9 cellular contexts compared by ENCODE assay signal in genomic region chr4:40719008-40719623, GRCh38. TPM values are rescaled to one million over a fixed set of nuclear protein-coding genes. Genes with fewer than 3 reads are reported as not detected.
DNase-seq lines count a peak whose midpoint lies in the region; TF ChIP-seq lines count a peak whose summit lies in the region.
"Had no signal": no experiment of that assay in that cellular context is flagged by ENCODE, and none has a peak within 500 bp of the region (broad histone marks: within the 10 kb centered on the region; RNA-seq: fewer than 3 reads in every experiment).

No MANE protein-coding gene starts in this region.

- H2AFZ ChIP-seq in MM.1S (ENCODE audit: low read length) (peak overlapping the region; percentile 57), hepatocyte (no peak overlapping the region)

- WGBS in hepatocyte (ENCODE audit: low lambda C conversion rate, missing lambda C conversion rate): 38% methylated on average over 5 of the region's 5 CpGs

- H3K4me2 ChIP-seq in MM.1S (ENCODE audit: low read depth, low read length) (peak overlapping the region; percentile 29; the same call in 1 of the 2 replicates), hepatocyte (no peak overlapping the region)

- H3K79me2 ChIP-seq in MM.1S (ENCODE audit: low read length) (no peaks in the 10 kb centered on the region), hepatocyte (no peaks in the 10 kb centered on the region)

- peak; percentile 78 for TF ChIP-seq CTCF in MM.1S (IDR thresholded peaks at IDR 0.05; ENCODE audit: low read length)
- peak; percentile 74 for TF ChIP-seq CTCF in hepatocyte (IDR thresholded peaks at IDR 0.05; ENCODE audit: poor library complexity)
- TF ChIP-seq CTCF in type B pancreatic cell (conservative IDR thresholded peaks at IDR 0.05): peak; percentile 65

- H3K4me3 ChIP-seq in H7 (ENCODE audit: insufficient read depth, low read depth, low read length) (no peak overlapping the region), MM.1S (ENCODE audit: low read length) (no peak overlapping the region), hepatocyte (no peak overlapping the region)

- H3K27ac Mint-ChIP-seq in activated CD4-positive, alpha-beta T cell treated with anti-CD3 and anti-CD28 coated beads, Interleukin-2, amount 10 ng/mL, durations not matched to agents 24 days and 14 days: peak overlapping the region; percentile 4
- peak overlapping the region; percentile 83 for H3K27ac Mint-ChIP-seq in type B pancreatic cell
- H3K27ac Mint-ChIP-seq: stimulated activated naive CD8-positive, alpha-beta T cell treated with anti-CD3 and anti-CD28 coated beads, Interleukin-15, Interleukin-2, amounts not matched to agents 100 ng/mL and 50 ng/mL, for 24 hours had no signal

- no peaks in the 10 kb centered on the region for H3F3A ChIP-seq in MM.1S (ENCODE audit: insufficient read depth, low read length)

- no peaks in the 10 kb centered on the region for H3K27me3 Mint-ChIP-seq in activated CD4-positive, alpha-beta T cell treated with anti-CD3 and anti-CD28 coated beads, Interleukin-2, amount 10 ng/mL, durations not matched to agents 24 days and 14 days
- H3K27me3 Mint-ChIP-seq in type B pancreatic cell: no peaks in the 10 kb centered on the region

- H3K4me1 Mint-ChIP-seq in activated CD4-positive, alpha-beta T cell treated with anti-CD3 and anti-CD28 coated beads, Interleukin-2, amount 10 ng/mL, durations not matched to agents 24 days and 14 days: peaks cover 35% of the 10 kb centered on the region
- peaks cover 22% of the 10 kb centered on the region for H3K4me1 Mint-ChIP-seq in type B pancreatic cell (ENCODE audit: unreplicated experiment)

- intact Hi-C loops in activated CD4-positive, alpha-beta T cell treated with anti-CD3 and anti-CD28 coated beads, Interleukin-2, amount 10 ng/mL, durations not matched to agents 24 days and 14 days (cut with micrococcal nuclease): loop anchor here (2.0 to 10.0 kb wide), 3 partner anchors 168 to 664 kb away; partner anchors contain the start of gene N4BP2

- H3K9ac ChIP-seq in MM.1S (ENCODE audit: low read length): peak overlapping the region; percentile 8; the same call in 1 of the 2 replicates

- H3K9me2 ChIP-seq in MM.1S (replicated peaks; ENCODE audit: insufficient read depth, low read length): no peaks in the 10 kb centered on the region
- H3K9me2 ChIP-seq in hepatocyte (replicated peaks; ENCODE audit: insufficient read depth): no peaks in the 10 kb centered on the region

- H3K36me3 ChIP-seq in H7 (replicated peaks; ENCODE audit: control insufficient read depth, insufficient read depth, low read length): no peaks in the 10 kb centered on the region
- H3K36me3 ChIP-seq in MM.1S (replicated peaks; ENCODE audit: insufficient read depth, low read length): no peaks in the 10 kb centered on the region
- H3K36me3 ChIP-seq in hepatocyte (replicated peaks; ENCODE audit: insufficient read depth, low read depth): no peaks in the 10 kb centered on the region

- no peaks in the 10 kb centered on the region for H3K27me3 ChIP-seq in H7 (ENCODE audit: control insufficient read depth, insufficient read depth, low read length)
- H3K27me3 ChIP-seq in MM.1S (replicated peaks; ENCODE audit: insufficient read depth, low read length): no peaks in the 10 kb centered on the region
- no peaks in the 10 kb centered on the region for H3K27me3 ChIP-seq in hepatocyte

- H4K20me1 ChIP-seq in MM.1S (ENCODE audit: insufficient read depth, low read length) (no peaks in the 10 kb centered on the region), hepatocyte (ENCODE audit: insufficient read depth, poor library complexity, severe bottlenecking) (no peaks in the 10 kb centered on the region)

- H3K9me3 ChIP-seq in MM.1S (replicated peaks; ENCODE audit: insufficient read depth, low read length) (no peaks in the 10 kb centered on the region), hepatocyte (ENCODE audit: low read depth) (no peaks in the 10 kb centered on the region)

- H3K4me1 ChIP-seq in MM.1S (ENCODE audit: low read length): peaks cover 9% of the 10 kb centered on the region
- H3K4me1 ChIP-seq in hepatocyte (ENCODE audit: insufficient read depth): peaks cover 3% of the 10 kb centered on the region

- no peak overlapping the region for H3K4me3 Mint-ChIP-seq in activated CD4-positive, alpha-beta T cell treated with anti-CD3 and anti-CD28 coated beads, Interleukin-2, amount 10 ng/mL, durations not matched to agents 24 days and 14 days
- H3K4me3 Mint-ChIP-seq in type B pancreatic cell: peak overlapping the region; percentile 53
- H3K4me3 Mint-ChIP-seq: stimulated activated naive CD8-positive, alpha-beta T cell treated with anti-CD3 and anti-CD28 coated beads, Interleukin-15, Interleukin-2, amounts not matched to agents 100 ng/mL and 50 ng/mL, for 24 hours had no signal

- no peak overlapping the region for H3K27ac ChIP-seq in MM.1S (ENCODE audit: low read length)
- peak overlapping the region; percentile 71 for H3K27ac ChIP-seq in hepatocyte

- no peaks in the 10 kb centered on the region for H3K9me3 Mint-ChIP-seq in activated CD4-positive, alpha-beta T cell treated with anti-CD3 and anti-CD28 coated beads, Interleukin-2, amount 10 ng/mL, durations not matched to agents 24 days and 14 days
- H3K9me3 Mint-ChIP-seq in type B pancreatic cell: no peaks in the 10 kb centered on the region
- H3K9me3 Mint-ChIP-seq: stimulated activated naive CD8-positive, alpha-beta T cell treated with anti-CD3 and anti-CD28 coated beads, Interleukin-15, Interleukin-2, amounts not matched to agents 100 ng/mL and 50 ng/mL, for 24 hours had no signal

- DNase-seq in activated CD4-positive, alpha-beta T cell treated with anti-CD3 and anti-CD28 coated beads, Interleukin-2, amount 10 ng/mL, durations not matched to agents 24 days and 14 days: peak; percentile 70
- no peak for DNase-seq in activated CD4-positive, alpha-beta T cell treated with anti-CD3 and anti-CD28 coated beads for 4 hours
- DNase-seq in H7: peak; percentile 27
- DNase-seq in MM.1S: peak; percentile 86
- peak; percentile 62 for DNase-seq in SKM-1 treated with dmso at 0.1 percent for 144 hours (lab: John Stamatoyannopoulos, UW; ENCODE audit: unreplicated experiment)
- peak; percentile 79 for DNase-seq in hepatocyte (ENCODE audit: low spot score)
- DNase-seq in type B pancreatic cell (ENCODE audit: extremely low spot score, unreplicated experiment): no peak
- DNase-seq in stimulated activated CD4-positive, alpha-beta T cell treated with anti-CD3 and anti-CD28 coated beads, Interleukin-2, amount 100 ng/mL, for 48 hours: no peak

- no peaks in the 10 kb centered on the region for H3K36me3 Mint-ChIP-seq in activated CD4-positive, alpha-beta T cell treated with anti-CD3 and anti-CD28 coated beads, Interleukin-2, amount 10 ng/mL, durations not matched to agents 24 days and 14 days (ENCODE audit: low read depth)
- H3K36me3 Mint-ChIP-seq in type B pancreatic cell: no peaks in the 10 kb centered on the region

RNA-seq across cellular contexts. Expression of gene NSUN7, which starts 30.6 kb away (rescaled TPM):
- total RNA-seq in activated CD4-positive, alpha-beta T cell treated with anti-CD3 and anti-CD28 coated beads, Interleukin-2, amount 10 ng/mL, durations not matched to agents 24 days and 14 days: 0.12 TPM in 1 of 2 replicates, not detected in the other
- total RNA-seq in H7 (2014; rRNA removed; shearing (Covaris generic)): 19.8 and 26.5 TPM in 2 replicates
- total RNA-seq in hepatocyte (8.0 and 10.3 TPM in 2 replicates), type B pancreatic cell (ENCODE audit: low replicate concordance) (8.3 and 12.3 TPM in 2 replicates)
- polyA plus RNA-seq in hepatocyte: 4.6 and 6.0 TPM in 2 replicates

Comparison
In these comparisons a context has a peak if more than half of its experiments do, and no peak if none do; other contexts are left out.
1. DNase-seq: peak in activated CD4-positive, alpha-beta T cell treated with anti-CD3 and anti-CD28 coated beads, Interleukin-2, amount 10 ng/mL, durations not matched to agents 24 days and 14 days (single experiment), H7 (single experiment), MM.1S (single experiment), SKM-1 treated with dmso at 0.1 percent for 144 hours (single experiment) and hepatocyte (single experiment); none in activated CD4-positive, alpha-beta T cell treated with anti-CD3 and anti-CD28 coated beads for 4 hours (0 of 2), type B pancreatic cell (single experiment) and stimulated activated CD4-positive, alpha-beta T cell treated with anti-CD3 and anti-CD28 coated beads, Interleukin-2, amount 100 ng/mL, for 48 hours (0 of 2).
2. Peak in every context shown above with its lines, with median percentiles within 50 percentile points of each other: CTCF ChIP-seq.